In the genomic region with DNA sequence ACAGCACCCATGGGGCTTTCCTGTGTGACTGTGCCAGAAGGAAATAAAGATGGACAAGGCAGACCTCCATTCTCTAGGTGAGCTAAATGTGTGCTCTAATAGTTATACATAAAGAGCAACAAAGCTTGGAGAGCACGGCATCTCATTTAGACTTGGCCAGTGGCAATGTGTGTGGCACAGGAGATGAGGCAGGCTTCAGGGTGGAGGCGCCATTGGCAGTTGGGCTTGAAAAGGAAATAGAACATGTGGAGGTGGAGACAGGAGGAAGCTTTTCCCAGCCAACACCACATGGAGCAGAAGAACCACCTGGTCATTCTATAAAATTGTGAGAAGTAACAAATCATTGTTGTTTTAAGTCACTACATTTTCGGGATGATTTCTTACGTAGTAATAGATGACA, we compare ENCODE assay signal across 15 cellular contexts. TPM values are rescaled to one million over a fixed set of nuclear protein-coding genes. Genes with fewer than 3 reads are reported as not detected.
DNase-seq lines count a peak whose midpoint lies in the region; ATAC-seq, FAIRE-seq and TF ChIP-seq lines count a peak whose summit lies in the region.
"Had no signal": no experiment of that assay in that cellular context is flagged by ENCODE, and none has a peak within 500 bp of the region (broad histone marks: within the 10 kb centered on the region; RNA-seq: fewer than 3 reads in every experiment).

No MANE protein-coding gene starts in this region.

- H3K9ac ChIP-seq in K562 (ENCODE audit: insufficient read depth in 1 of 2, low read depth in 2 of 2, low read length in 2 of 2): no peak overlapping the region
- H3K9ac ChIP-seq: BLaER1 had no signal

- CTCF ChIA-PET in CD4-positive, alpha-beta T cell (lab: Charles Lee): interaction anchor here (0.5 kb wide), 1 partner anchor 39 kb away, joined by 3 read pairs; no protein-coding TSS in a partner anchor
- CTCF ChIA-PET in K562 (lab: Yijun Ruan, JAX; ENCODE audit: low intra/inter-chr PET ratio): no interaction called here

- H3K9me3 ChIP-seq in CD4-positive, alpha-beta T cell (ENCODE audit: control insufficient read depth, low read length): no peaks in the 10 kb centered on the region
- H3K9me3 ChIP-seq in K562 (replicated peaks; ENCODE audit: control insufficient read depth, insufficient read depth, low read depth, low read length) (no peaks in the 10 kb centered on the region), ovary (no peaks in the 10 kb centered on the region)
- H3K9me3 ChIP-seq: BLaER1, HAP-1 had no signal

- peaks cover 10% of the 10 kb centered on the region for H3K36me3 Mint-ChIP-seq in T-helper 1 cell treated with Interleukin-12 subunit alpha and Interleukin-12 subunit beta and Interleukin-4 antibody, amounts not matched to agents 30 μg/mL and 1 μg/mL, for 36 hours (ENCODE audit: low read depth)
- H3K36me3 Mint-ChIP-seq in CD4-positive, alpha-beta T cell (ENCODE audit: low read depth): peaks cover 22% of the 10 kb centered on the region
- peaks cover 5% of the 10 kb centered on the region for H3K36me3 Mint-ChIP-seq in type B pancreatic cell

- peaks cover 30% of the 10 kb centered on the region for H3K79me2 ChIP-seq in K562 (ENCODE audit: control insufficient read depth, insufficient read depth, low read length)

- in situ Hi-C loops in K562 (cut with MboI): no loop called here

- no peaks in the 10 kb centered on the region for H3K9me3 Mint-ChIP-seq in T-helper 1 cell treated with Interleukin-12 subunit alpha and Interleukin-12 subunit beta and Interleukin-4 antibody, amounts not matched to agents 30 μg/mL and 1 μg/mL, for 36 hours
- H3K9me3 Mint-ChIP-seq in CD4-positive, alpha-beta T cell: no peaks in the 10 kb centered on the region
- no peaks in the 10 kb centered on the region for H3K9me3 Mint-ChIP-seq in type B pancreatic cell

- peak overlapping the region; percentile 19; the same call in 1 of the 2 replicates for H3K4me2 ChIP-seq in K562 (ENCODE audit: insufficient read depth, low read length)
- H3K4me2 ChIP-seq: BLaER1 had no signal

- peak overlapping the region; percentile 36 for H3K4me3 Mint-ChIP-seq in T-helper 1 cell treated with Interleukin-12 subunit alpha and Interleukin-12 subunit beta and Interleukin-4 antibody, amounts not matched to agents 30 μg/mL and 1 μg/mL, for 36 hours
- H3K4me3 Mint-ChIP-seq in CD4-positive, alpha-beta T cell: peak overlapping the region; percentile 50
- H3K4me3 Mint-ChIP-seq in type B pancreatic cell: peak overlapping the region; percentile 10

- H4K20me1 ChIP-seq in K562 (replicated peaks; ENCODE audit: control insufficient read depth, insufficient read depth, low read length): peaks cover 4% of the 10 kb centered on the region

- H2AFZ ChIP-seq in K562 (ENCODE audit: low read depth, low read length): no peak overlapping the region

- DNase-seq in T-helper 1 cell: no peak
- no peak for DNase-seq in CD4-positive, alpha-beta T cell
- no peak for DNase-seq in K562 (ENCODE audit: extremely low read depth in 1 of 4, low spot score in 3 of 4)
- DNase-seq in type B pancreatic cell (ENCODE audit: extremely low spot score, unreplicated experiment): no peak
- DNase-seq in activated effector memory CD4-positive, alpha-beta T cell treated with anti-CD3 and anti-CD28 coated beads, Interleukin-2, amount 50 U/mL, for 16 hours: no peak
- no peak for DNase-seq in ovary
- DNase-seq: Calu3, DMS 273 treated with DMSO at 0.1 percent for 48 hours had no signal

- TF ChIP-seq RAD21 in K562 (CRISPR knock-in tag; conservative IDR thresholded peaks at IDR 0.05 in 1 of 2, IDR thresholded peaks at IDR 0.05 in 1 of 2): no peak

- peaks cover 12% of the 10 kb centered on the region for H3K4me1 Mint-ChIP-seq in T-helper 1 cell treated with Interleukin-12 subunit alpha and Interleukin-12 subunit beta and Interleukin-4 antibody, amounts not matched to agents 30 μg/mL and 1 μg/mL, for 36 hours (ENCODE audit: low read depth)
- peaks cover 38% of the 10 kb centered on the region for H3K4me1 Mint-ChIP-seq in CD4-positive, alpha-beta T cell (ENCODE audit: low read depth)
- peaks cover 19% of the 10 kb centered on the region for H3K4me1 Mint-ChIP-seq in type B pancreatic cell (ENCODE audit: unreplicated experiment)

- H3K36me3 ChIP-seq in K562 (ENCODE audit: control insufficient read depth, insufficient read depth, low read length) (no peaks in the 10 kb centered on the region), ovary (no peaks in the 10 kb centered on the region)
- H3K36me3 ChIP-seq: BLaER1, HAP-1 had no signal

- H3K4me3 ChIP-seq in K562 (no peak overlapping the region), ovary (no peak overlapping the region)
- H3K4me3 ChIP-seq: BLaER1, HAP-1 had no signal

- no peak for TF ChIP-seq EP300 in K562 (IDR thresholded peaks at IDR 0.05; ENCODE audit: low read length)
- no peak for TF ChIP-seq EP300 in ovary (IDR thresholded peaks at IDR 0.05)

- whole genome bisulfite sequencing in K562 (ENCODE audit: insufficient coverage, low coverage, missing lambda C conversion rate): 68% methylated on average over 4 of the region's 4 CpGs
- WGBS in ovary, 3 donors: 87 to 89% (median 88%) methylated on average over 4 of the region's 4 CpGs

- intact Hi-C loops in CD4-positive, alpha-beta T cell (cut with DNase I, micrococcal nuclease): loop anchor here (5.0 to 10.0 kb wide), 13 partner anchors 47 to 1965 kb away; a partner anchor contains a TSS
- intact Hi-C loops in K562 (cut with micrococcal nuclease): loop anchor here (5.0 kb wide), 1 partner anchor 498 kb away; a partner anchor contains a TSS
- intact Hi-C loops in ovary (cut with DNase I): loop anchor here in 3 of 4 donors (10.0 kb wide), 1 partner anchor 75 kb away; no protein-coding TSS in a partner anchor

- no peak for ATAC-seq in CD4-positive, alpha-beta T cell (ENCODE audit: poor library complexity)
- no peak for ATAC-seq in K562
- ATAC-seq: HepG2 had no signal

- no peaks in the 10 kb centered on the region for H3K27me3 ChIP-seq in CD4-positive, alpha-beta T cell (ENCODE audit: control insufficient read depth, insufficient read depth, low read length)
- H3K27me3 ChIP-seq in K562 (ENCODE audit: control insufficient read depth in 2 of 2, insufficient read depth in 2 of 2, low read length in 2 of 2) (no peaks in the 10 kb centered on the region; a peak in 1 of 5 replicates), ovary (no peaks in the 10 kb centered on the region)
- H3K27me3 ChIP-seq: BLaER1 had no signal

- no TSS peak for BruUV-seq in K562 (replicated peaks; lab: Mats Ljungman, UMichigan)

- peak overlapping the region; percentile 59 for H3K27ac Mint-ChIP-seq in T-helper 1 cell treated with Interleukin-12 subunit alpha and Interleukin-12 subunit beta and Interleukin-4 antibody, amounts not matched to agents 30 μg/mL and 1 μg/mL, for 36 hours
- no peak overlapping the region for H3K27ac Mint-ChIP-seq in CD4-positive, alpha-beta T cell
- no peak overlapping the region for H3K27ac Mint-ChIP-seq in type B pancreatic cell

- H3K27ac ChIP-seq in CD4-positive, alpha-beta T cell (ENCODE audit: low read depth, low read length): no peak overlapping the region
- H3K27ac ChIP-seq in K562 (ENCODE audit: extremely low read depth, low read depth, low read length) (no peak overlapping the region), ovary (no peak overlapping the region)
- H3K27ac ChIP-seq: 22Rv1, BLaER1 had no signal

- FAIRE-seq in K562 (lab: Jason Lieb, UNC): no peak
- FAIRE-seq: H1, HepG2, HTR-8/SVneo had no signal

- H3K27me3 Mint-ChIP-seq in T-helper 1 cell treated with Interleukin-12 subunit alpha and Interleukin-12 subunit beta and Interleukin-4 antibody, amounts not matched to agents 30 μg/mL and 1 μg/mL, for 36 hours (ENCODE audit: low read depth): peaks cover 5% of the 10 kb centered on the region
- H3K27me3 Mint-ChIP-seq in CD4-positive, alpha-beta T cell: no peaks in the 10 kb centered on the region
- no peaks in the 10 kb centered on the region for H3K27me3 Mint-ChIP-seq in type B pancreatic cell

- H3K4me1 ChIP-seq in K562 (replicated peaks in 1 of 2; ENCODE audit: control insufficient read depth in 2 of 2, insufficient read depth in 2 of 2, low read length in 2 of 2) (peaks cover 8 to 11% of the 10 kb centered on the region in 2 experiments; a peak in 4 of 5 replicates), ovary (ENCODE audit: insufficient read depth) (peaks cover 2% of the 10 kb centered on the region)

- POLR2A ChIA-PET in CD4-positive, alpha-beta T cell (lab: Charles Lee): no interaction called here
- POLR2A ChIA-PET in K562 (lab: Yijun Ruan, JAX): interaction anchor here (0.6 to 1.2 kb wide), 3 partner anchors 9 to 1102 kb away, joined by 3 to 4 read pairs (median 3); no protein-coding TSS in a partner anchor

- no peak for TF ChIP-seq CTCF in CD4-positive, alpha-beta T cell (IDR thresholded peaks at IDR 0.05)
- TF ChIP-seq CTCF in K562 (IDR thresholded peaks at IDR 0.05 in 2 of 3, conservative IDR thresholded peaks at IDR 0.05 in 1 of 3; ENCODE audit: insufficient read depth in 2 of 3, low read depth in 1 of 3, low read length in 3 of 3) (no peak), type B pancreatic cell (conservative IDR thresholded peaks at IDR 0.05) (no peak), ovary (IDR thresholded peaks at IDR 0.05) (no peak)

- no peaks in the 10 kb centered on the region for H3K9me1 ChIP-seq in K562 (ENCODE audit: control insufficient read depth, insufficient read depth, low read length)

- TF ChIP-seq POLR2A in K562 (conservative IDR thresholded peaks at IDR 0.05): no peak
- no peak for TF ChIP-seq POLR2A in ovary (IDR thresholded peaks at IDR 0.05)

RNA-seq across cellular contexts. Expression of a gene that starts 3.6 kb away (rescaled TPM):
- total RNA-seq in CD4-positive, alpha-beta T cell: 100 to 1,000 TPM; 112 TPM
- total RNA-seq in K562 (2011; cell fraction: chromatin; rRNA removed; ENCODE audit: low replicate concordance): 32.4 and 53.6 TPM in 2 replicates
- 34.2 and 42.0 TPM in 2 replicates for total RNA-seq in K562 (2011; cell fraction: nucleolus; rRNA removed)
- total RNA-seq in K562 (2011; cell fraction: nucleoplasm; rRNA removed): 39.2 and 53.0 TPM in 2 replicates
- total RNA-seq in K562 (2014; rRNA removed): 120 and 130 TPM in 2 replicates
- 66.0 and 71.2 TPM in 2 replicates for total RNA-seq in K562 (2014; rRNA removed; fragmentation: Illumina TruSeq; extraction: Trizol)
- total RNA-seq in K562 (2015; rRNA removed; fragmentation: Illumina TruSeq; extraction: Trizol): 125 and 130 TPM in 2 replicates
- total RNA-seq in K562 (2021): 164 and 174 TPM in 2 replicates
- 121 and 130 TPM in 2 replicates for polyA plus RNA-seq in K562 (2011; rRNA removed)
- polyA plus RNA-seq in K562 (2011; cell fraction: cytosol; rRNA removed): 127 and 230 TPM in 2 replicates
- polyA plus RNA-seq in K562 (2011; cell fraction: nucleus; rRNA removed): 54.0 and 67.3 TPM in 2 replicates
- polyA plus RNA-seq in K562 (2012): 134 and 170 TPM in 2 replicates
- 128 and 152 TPM in 2 replicates for polyA plus RNA-seq in K562 (2014; fragmentation: Illumina TruSeq; extraction: Trizol)
- 1 to 10 TPM in 1 of 2 experiments, under 1 TPM in 1; 0.80 to 1.2 TPM for polyA plus RNA-seq in K562 (2014; fragmentation: Nextera tagmentation; extraction: Ambion mirVana)
- 207 and 219 TPM in 2 replicates for polyA plus RNA-seq in K562 (2014; rRNA removed)
- 52.4 and 62.2 TPM in 2 replicates for polyA minus RNA-seq in K562 (2011; rRNA and poly(A)+ RNA removed)
- polyA minus RNA-seq in K562 (2011; cell fraction: cytosol; rRNA and poly(A)+ RNA removed): 67.6 and 72.6 TPM in 2 replicates
- polyA minus RNA-seq in K562 (2011; cell fraction: nucleus; rRNA and poly(A)+ RNA removed): 29.5 and 41.0 TPM in 2 replicates
- total RNA-seq in type B pancreatic cell (ENCODE audit: low replicate concordance): 200 and 215 TPM in 2 replicates
- total RNA-seq in ovary: 100 to 1,000 TPM in 4 of 7 donors, 10 to 100 TPM in 3; 51.7 to 124 (median 105) TPM
- 100 to 1,000 TPM in 1 of 2 donors, 10 to 100 TPM in 1; 68.9 to 131 TPM for polyA plus RNA-seq in ovary
